ENCODE assay signal across 9 cellular contexts in genomic region chr6:112879920-112880413, GRCh38.
A peak's percentile ranks its signal among the peaks of the same experiment; 100 is the strongest.
DNase-seq lines count a peak whose midpoint lies in the region; ATAC-seq, FAIRE-seq and TF ChIP-seq lines count a peak whose summit lies in the region.
"Had no signal": no experiment of that assay in that cellular context is flagged by ENCODE, and none has a peak within 500 bp of the region (broad histone marks: within the 10 kb centered on the region; RNA-seq: fewer than 3 reads in every experiment).

No MANE protein-coding gene starts in this region.

- H3K4ac ChIP-seq in H1 (replicated peaks; ENCODE audit: insufficient read length, low read depth, low read length) (no peak overlapping the region), trophoblast cell (ENCODE audit: low read depth, low read length) (no peak overlapping the region)

- no peak overlapping the region for H3K4me2 ChIP-seq in H1 (ENCODE audit: insufficient read depth in 1 of 2, low read depth in 2 of 2, low read length in 2 of 2)
- no peak overlapping the region for H3K4me2 ChIP-seq in trophoblast cell (ENCODE audit: low read length)

- H2AK5ac ChIP-seq in H1 (ENCODE audit: low read depth, low read length) (no peak overlapping the region), trophoblast cell (ENCODE audit: low read length) (peak overlapping the region; percentile 57)

- no peaks in the 10 kb centered on the region for H3K79me1 ChIP-seq in H1 (ENCODE audit: low read depth, low read length)
- H3K79me1 ChIP-seq in trophoblast cell (ENCODE audit: low read length): peaks cover 20% of the 10 kb centered on the region

- TF ChIP-seq EP300 in H1 (IDR thresholded peaks at IDR 0.05; ENCODE audit: borderline replicate concordance in 1 of 2, low read depth in 2 of 2, low read length in 2 of 2): no peak

- H2BK5ac ChIP-seq in H1 (ENCODE audit: low read depth, low read length): no peak overlapping the region
- peak overlapping the region; percentile 5 for H2BK5ac ChIP-seq in trophoblast cell (ENCODE audit: low read depth, low read length, poor library complexity)

- 88% methylated on average over 8 of the region's 20 CpGs; no CpG with 5 or more reads in 1 of the 2 experiments for WGBS in H1 (ENCODE audit: extremely low coverage in 1 of 2, insufficient coverage in 1 of 2, insufficient read length in 1 of 2, insufficient replicate concordance in 2 of 2, low coverage in 1 of 2, low lambda C conversion rate in 2 of 2, missing lambda C conversion rate in 1 of 2), 2 experiments
- WGBS in trophoblast cell (ENCODE audit: extremely low coverage, insufficient coverage, insufficient read length): no CpG with 5 or more reads among the region's 20 CpGs

- TF ChIP-seq RAD21 in H1 (IDR thresholded peaks at IDR 0.05 in 1 of 2, conservative IDR thresholded peaks at IDR 0.05 in 1 of 2; ENCODE audit: low read depth in 2 of 2, low read length in 2 of 2): peak; percentile 40 to 60

- H3K79me2 ChIP-seq in H1 (ENCODE audit: control insufficient read depth in 1 of 2, insufficient read depth in 2 of 2, low read length in 2 of 2) (no peaks in the 10 kb centered on the region), trophoblast cell (ENCODE audit: control insufficient read depth, insufficient read depth, low read length, poor library complexity) (peaks cover 5% of the 10 kb centered on the region)

- H2BK120ac ChIP-seq in H1 (replicated peaks; ENCODE audit: low read depth, low read length) (no peak overlapping the region), trophoblast cell (ENCODE audit: insufficient read depth, low read length, poor library complexity) (peak overlapping the region; percentile 70)

- H3K4me3 ChIP-seq in H1 (ENCODE audit: extremely low read depth in 1 of 4, insufficient read depth in 2 of 4, low read depth in 3 of 4, low read length in 4 of 4) (no peak overlapping the region), trophoblast cell (ENCODE audit: low read depth, low read length) (no peak overlapping the region)

- H4K12ac ChIP-seq in trophoblast cell (ENCODE audit: low read depth, low read length): peak overlapping the region; percentile 54

- no peak overlapping the region for H2BK15ac ChIP-seq in H1 (ENCODE audit: low read length)

- no peak overlapping the region for H3K9ac ChIP-seq in H1 (replicated peaks in 1 of 4; ENCODE audit: extremely low read depth in 1 of 4, low read depth in 3 of 4, low read length in 3 of 4)
- H3K9ac ChIP-seq in trophoblast cell (ENCODE audit: low read length): no peak overlapping the region

- no peak overlapping the region for H2BK20ac ChIP-seq in H1 (ENCODE audit: low read length)

- H3K23ac ChIP-seq in H1 (ENCODE audit: insufficient read length): no peak overlapping the region
- H3K23ac ChIP-seq in trophoblast cell (ENCODE audit: low read length): no peak overlapping the region

- H2AFZ ChIP-seq in H1 (ENCODE audit: low read length) (no peak overlapping the region), trophoblast cell (ENCODE audit: insufficient read depth, low read length, poor library complexity) (peak overlapping the region; percentile 14)

- no peaks in the 10 kb centered on the region for H3K23me2 ChIP-seq in H1 (ENCODE audit: low read depth, low read length)

- H3K36me3 ChIP-seq in H1 (ENCODE audit: control insufficient read depth in 2 of 4, insufficient read depth in 4 of 4, low read length in 3 of 4) (no peaks in the 10 kb centered on the region), trophoblast cell (ENCODE audit: control insufficient read depth in 1 of 2, insufficient read depth in 2 of 2, low read length in 2 of 2) (no peaks in the 10 kb centered on the region)

- no peak overlapping the region for H4K5ac ChIP-seq in H1 (ENCODE audit: insufficient read length, low read depth, low read length)

- H3K27ac ChIP-seq in H1 (ENCODE audit: low read depth, low read length): no peak overlapping the region
- no peak overlapping the region for H3K27ac ChIP-seq in trophoblast cell (ENCODE audit: low read depth, low read length)

- ATAC-seq in GM18867 (IDR thresholded peaks at IDR 0.05; ENCODE audit: unreplicated experiment): peak; percentile 97

- H4K20me1 ChIP-seq in H1 (replicated peaks in 1 of 2; ENCODE audit: control insufficient read depth in 1 of 2, insufficient read depth in 2 of 2, low read length in 2 of 2): no peaks in the 10 kb centered on the region

- H3K4me1 ChIP-seq in H1 (replicated peaks in 1 of 4; ENCODE audit: control insufficient read depth in 3 of 4, insufficient read depth in 4 of 4, low read length in 3 of 4) (no peaks in the 10 kb centered on the region; a peak in 1 of 7 replicates), trophoblast cell (ENCODE audit: control insufficient read depth in 1 of 2, insufficient read depth in 2 of 2, low read length in 2 of 2) (peaks cover 0 to 4% of the 10 kb centered on the region in 2 experiments)

- H4K91ac ChIP-seq in H1 (replicated peaks; ENCODE audit: insufficient read length, low read length) (peak overlapping the region; percentile 19), trophoblast cell (ENCODE audit: low read depth, low read length) (peak overlapping the region; percentile 78)

- H3K14ac ChIP-seq in H1 (ENCODE audit: insufficient read length): no peak overlapping the region
- peak overlapping the region; percentile 71 for H3K14ac ChIP-seq in trophoblast cell (ENCODE audit: low read length)

- CTCF ChIA-PET in H1 (lab: Charles Lee; ENCODE audit: partially characterized antibody): interaction anchor here (0.6 to 1.4 kb wide), 6 partner anchors 11 to 300 kb away, joined by 3 to 4 read pairs (median 3); no protein-coding TSS in a partner anchor

- H2BK12ac ChIP-seq in H1 (ENCODE audit: low read depth, low read length) (no peak overlapping the region), trophoblast cell (ENCODE audit: low read length) (peak overlapping the region; percentile 72)

- H3K27me3 ChIP-seq in H1 (replicated peaks in 1 of 4; ENCODE audit: control insufficient read depth in 3 of 4, extremely low read depth in 1 of 4, insufficient read depth in 3 of 4, low read length in 3 of 4) (no peaks in the 10 kb centered on the region), trophoblast cell (ENCODE audit: insufficient read depth, low read length) (no peaks in the 10 kb centered on the region)

- H3K18ac ChIP-seq in H1 (ENCODE audit: extremely low read depth, low read length): peak overlapping the region; percentile 28; the same call in 1 of the 2 replicates
- peak overlapping the region; percentile 36 for H3K18ac ChIP-seq in trophoblast cell (ENCODE audit: low read length)

- TF ChIP-seq CTCF in H1 (IDR thresholded peaks at IDR 0.05; ENCODE audit: control extremely low read depth in 1 of 3, insufficient read depth in 1 of 3, low read depth in 1 of 3, low read length in 3 of 3): peak; percentile 28 to 43 (median 34); a peak in 3 of 4 replicates

- TF ChIP-seq POLR2A in H1 (IDR thresholded peaks at IDR 0.05; ENCODE audit: control extremely low read depth in 1 of 2, low read depth in 2 of 2, low read length in 2 of 2): no peak

- no peak overlapping the region for H3K56ac ChIP-seq in H1 (replicated peaks; ENCODE audit: insufficient read length, low read depth, low read length)

- DNase-seq in NCI-H526 treated with DMSO at 0.1 percent for 48 hours (lab: John Stamatoyannopoulos, UW) (peak; percentile 17), H1 (ENCODE audit: low read depth in 1 of 2, low spot score in 2 of 2) (peak; percentile 61 to 81), trophoblast cell (peak; percentile 72 to 81), SHP77 treated with DMSO at 0.1 percent for 48 hours (lab: John Stamatoyannopoulos, UW) (no peak), activated gamma-delta T cell (lab: John Stamatoyannopoulos, UW) (no peak), HK-2 (ENCODE audit: unreplicated experiment) (no peak), DMS153 (lab: John Stamatoyannopoulos, UW) (no peak)
- DNase-seq: NCI-H1694 treated with DMSO at 0.1 percent for 48 hours had no signal

- FAIRE-seq in H1 (lab: Jason Lieb, UNC): no peak

- POLR2A ChIA-PET in H1 (lab: Charles Lee; ENCODE audit: partially characterized antibody): interaction anchor here (1.0 kb wide), 1 partner anchor 15 kb away, joined by 3 read pairs; no protein-coding TSS in a partner anchor

- no peak overlapping the region for H4K8ac ChIP-seq in H1 (ENCODE audit: extremely low read depth, insufficient read depth, low read length)
- H4K8ac ChIP-seq in trophoblast cell (ENCODE audit: low read depth, low read length): peak overlapping the region; percentile 59

- no peaks in the 10 kb centered on the region; a peak in 1 of 4 replicates for H3K9me3 ChIP-seq in H1 (ENCODE audit: insufficient read depth in 2 of 2, low read depth in 1 of 2, low read length in 1 of 2)
- no peaks in the 10 kb centered on the region for H3K9me3 ChIP-seq in trophoblast cell (ENCODE audit: insufficient read depth, low read depth, low read length)

TF ChIP-seq in H1, 55 proteins besides CTCF, POLR2A, EP300 and RAD21:
- TF ChIP-seq CHD1 (IDR thresholded peaks at IDR 0.05; ENCODE audit: low read depth, low read length) (no peak), RXRA (IDR thresholded peaks at IDR 0.05; ENCODE audit: insufficient read depth, low read depth, low read length) (no peak), CHD2 (IDR thresholded peaks at IDR 0.05; ENCODE audit: low read length) (no peak)

Comparison
In these comparisons a context has a peak if more than half of its experiments do, and no peak if none do; other contexts are left out.
1. DNase-seq: peak in NCI-H526 treated with DMSO at 0.1 percent for 48 hours (single experiment), H1 (2 of 2) and trophoblast cell (2 of 2); none in SHP77 treated with DMSO at 0.1 percent for 48 hours (single experiment), activated gamma-delta T cell (single experiment), HK-2 (single experiment) and DMS153 (single experiment).